In genomic region chr17:75154195-75155106, GRCh38 we compare ENCODE assay signal across 8 cellular contexts. TPM values are rescaled to one million over a fixed set of nuclear protein-coding genes. Genes with fewer than 3 reads are reported as not detected.
A peak's percentile ranks its signal among the peaks of the same experiment; 100 is the strongest.
DNase-seq lines count a peak whose midpoint lies in the region; ATAC-seq and TF ChIP-seq lines count a peak whose summit lies in the region.

A gene with protein sequence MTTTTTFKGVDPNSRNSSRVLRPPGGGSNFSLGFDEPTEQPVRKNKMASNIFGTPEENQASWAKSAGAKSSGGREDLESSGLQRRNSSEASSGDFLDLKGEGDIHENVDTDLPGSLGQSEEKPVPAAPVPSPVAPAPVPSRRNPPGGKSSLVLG (minus strand): TSS chr17:75154512. CDS start chr17:75154397, 115 bp downstream.

- intact Hi-C loops in testis (cut with DNase I; ENCODE audit: low total_unique reads): no loop called here

- peaks cover 5 to 8% of the 10 kb centered on the region in 2 experiments; a peak in 3 of 4 replicates for H3K4me1 ChIP-seq in SK-N-SH (ENCODE audit: control insufficient read depth in 1 of 2, insufficient read depth in 2 of 2, low read depth in 1 of 2, low read length in 1 of 2)
- no peaks in the 10 kb centered on the region for H3K4me1 ChIP-seq in testis

- WGBS in SK-N-SH (ENCODE audit: low lambda C conversion rate): 3% methylated on average over 42 of the region's 67 CpGs
- 2 to 4% methylated on average over 17 to 58 of the region's 67 CpGs for WGBS in testis, 2 donors

- H2AFZ ChIP-seq in SK-N-SH (ENCODE audit: low read depth): peak within 1 kb of the TSS; percentile 78

- TF ChIP-seq CTCF in SK-N-SH (IDR thresholded peaks at IDR 0.05): no peak
- no peak for TF ChIP-seq CTCF in omental fat pad (IDR thresholded peaks at IDR 0.05)
- TF ChIP-seq CTCF in testis (IDR thresholded peaks at IDR 0.05): peak in 1 of 3 experiments; percentile 11

- H3K4me3 ChIP-seq in SK-N-SH (ENCODE audit: low read depth in 2 of 2, low read length in 1 of 2) (peak within 1 kb of the TSS; percentile 73 to 77), testis (peak within 1 kb of the TSS; percentile 68 to 90)

- TF ChIP-seq RAD21 in SK-N-SH (IDR thresholded peaks at IDR 0.05; ENCODE audit: low read length): no peak

- H3K36me3 ChIP-seq in SK-N-SH (replicated peaks in 1 of 2; ENCODE audit: control insufficient read depth in 1 of 2, insufficient read depth in 2 of 2, low read length in 1 of 2) (peaks cover 0 to 19% of the 10 kb centered on the region in 2 experiments), testis (ENCODE audit: low read depth, missing control alignments) (no peaks in the 10 kb centered on the region)

- ATAC-seq in HG02571 (IDR thresholded peaks at IDR 0.05; ENCODE audit: unreplicated experiment) (peak; percentile 93), omental fat pad (ENCODE audit: low FRiP score) (peak; percentile 100)

- H4K20me1 ChIP-seq in SK-N-SH (ENCODE audit: insufficient read depth): peaks cover 15% of the 10 kb centered on the region; the same call in 1 of the 2 replicates

- DNase-seq in GM04504 (ENCODE audit: low read depth) (peak; percentile 97), NCI-H1048 (lab: John Stamatoyannopoulos, UW) (peak; percentile 99), SK-N-SH (peak; percentile 99), glomerular endothelial cell (ENCODE audit: extremely low read depth, low read depth, low spot score) (peak; percentile 91), omental fat pad (ENCODE audit: low spot score) (peak; percentile 89), testis (peak; percentile 98)
- peak; percentile 97 for DNase-seq in activated naive CD4-positive, alpha-beta T cell treated with anti-CD3 and anti-CD28 coated beads, Interleukin-2, amount 50 U/mL, for 16 hours

- POLR2A ChIA-PET in SK-N-SH (lab: Yijun Ruan, JAX): interaction anchor here (0.6 to 1.9 kb wide), 12 partner anchors 9 to 165 kb away, joined by 3 to 14 read pairs (median 3); partner anchors contain the start of genes ARMC7, GGA3, MRPS7 and NT5C

- H3K79me2 ChIP-seq in SK-N-SH (ENCODE audit: insufficient read depth): peaks cover 55% of the 10 kb centered on the region

- TF ChIP-seq EP300 in SK-N-SH (IDR thresholded peaks at IDR 0.05; ENCODE audit: borderline replicate concordance in 1 of 2, low read depth in 1 of 2, low read length in 1 of 2): no peak

- H3K27ac ChIP-seq in SK-N-SH (ENCODE audit: low read depth in 2 of 2, low read length in 1 of 2) (peak within 1 kb of the TSS; percentile 53 to 85), testis (peak within 1 kb of the TSS in 1 of 2 donors; percentile 69)

- H3K9ac ChIP-seq in SK-N-SH: peak within 1 kb of the TSS; percentile 75

- H3K4me2 ChIP-seq in SK-N-SH: peak within 1 kb of the TSS; percentile 81

- peaks cover 22% of the 10 kb centered on the region for H3F3A ChIP-seq in SK-N-SH (replicated peaks; ENCODE audit: insufficient read depth)

- no peaks in the 10 kb centered on the region for H3K27me3 ChIP-seq in SK-N-SH (ENCODE audit: insufficient read depth)
- no peaks in the 10 kb centered on the region for H3K27me3 ChIP-seq in testis

- peak; percentile 95 for TF ChIP-seq POLR2A in testis (IDR thresholded peaks at IDR 0.05)

- H3K9me3 ChIP-seq in SK-N-SH (no peaks in the 10 kb centered on the region), testis (no peaks in the 10 kb centered on the region)

- CTCF ChIA-PET in SK-N-SH (lab: Yijun Ruan, JAX): interaction anchor here (1.1 to 1.9 kb wide), 5 partner anchors 9 to 48 kb away, joined by 3 to 8 read pairs (median 4); partner anchors contain the start of gene NT5C

- no peaks in the 10 kb centered on the region for H3K9me2 ChIP-seq in SK-N-SH

TF ChIP-seq in SK-N-SH, 30 proteins besides CTCF, POLR2A, EP300 and RAD21 (continues in another document):
- TF ChIP-seq TEAD4 (IDR thresholded peaks at IDR 0.05; ENCODE audit: borderline replicate concordance, insufficient read depth): no peak
- no peak for TF ChIP-seq NRF1 (IDR thresholded peaks at IDR 0.05; ENCODE audit: low read depth, low read length)
- no peak; the same call in 1 of the 2 replicates for TF ChIP-seq NFIC (IDR thresholded peaks at IDR 0.05; ENCODE audit: borderline replicate concordance)
- TF ChIP-seq, protein P1, sequence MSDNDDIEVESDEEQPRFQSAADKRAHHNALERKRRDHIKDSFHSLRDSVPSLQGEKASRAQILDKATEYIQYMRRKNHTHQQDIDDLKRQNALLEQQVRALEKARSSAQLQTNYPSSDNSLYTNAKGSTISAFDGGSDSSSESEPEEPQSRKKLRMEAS (IDR thresholded peaks at IDR 0.05; ENCODE audit: low read depth): peak; percentile 95
- peak; percentile 99 for TF ChIP-seq MXI1 (IDR thresholded peaks at IDR 0.05; ENCODE audit: low read depth, low read length)
- no peak for TF ChIP-seq RCOR1 (IDR thresholded peaks at IDR 0.05; ENCODE audit: low read length)
- TF ChIP-seq CHD2 (IDR thresholded peaks at IDR 0.05; ENCODE audit: low read length, partially characterized antibody): peak; percentile 98
- peak; percentile 71 for TF ChIP-seq ELF1 (IDR thresholded peaks at IDR 0.05)
- TF ChIP-seq TAF1 (IDR thresholded peaks at IDR 0.05; ENCODE audit: borderline replicate concordance, low read depth, low read length): peak; percentile 98
- peak; percentile 91 for TF ChIP-seq FOXM1 (IDR thresholded peaks at IDR 0.05; ENCODE audit: low read depth)
- peak; percentile 11; the same call in 1 of the 2 replicates for TF ChIP-seq TCF12 (IDR thresholded peaks at IDR 0.05)
- peak; percentile 100 for TF ChIP-seq POLR2AphosphoS5 (IDR thresholded peaks at IDR 0.05; ENCODE audit: low read depth, low read length)
- TF ChIP-seq YY1 (IDR thresholded peaks at IDR 0.05; ENCODE audit: low read depth): no peak; the same call in 1 of the 2 replicates
- TF ChIP-seq GABPA (IDR thresholded peaks at IDR 0.05; ENCODE audit: low read depth): 0 out of 2 replicates have a peak, but pooled peaks have one; percentile 40
- TF ChIP-seq SMC3 (IDR thresholded peaks at IDR 0.05; ENCODE audit: low read depth, low read length): no peak
- TF ChIP-seq, protein P2, sequence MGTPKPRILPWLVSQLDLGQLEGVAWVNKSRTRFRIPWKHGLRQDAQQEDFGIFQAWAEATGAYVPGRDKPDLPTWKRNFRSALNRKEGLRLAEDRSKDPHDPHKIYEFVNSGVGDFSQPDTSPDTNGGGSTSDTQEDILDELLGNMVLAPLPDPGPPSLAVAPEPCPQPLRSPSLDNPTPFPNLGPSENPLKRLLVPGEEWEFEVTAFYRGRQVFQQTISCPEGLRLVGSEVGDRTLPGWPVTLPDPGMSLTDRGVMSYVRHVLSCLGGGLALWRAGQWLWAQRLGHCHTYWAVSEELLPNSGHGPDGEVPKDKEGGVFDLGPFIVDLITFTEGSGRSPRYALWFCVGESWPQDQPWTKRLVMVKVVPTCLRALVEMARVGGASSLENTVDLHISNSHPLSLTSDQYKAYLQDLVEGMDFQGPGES (IDR thresholded peaks at IDR 0.05; ENCODE audit: low read depth, low read length): peak; percentile 95
- TF ChIP-seq EZH2phosphoT487 (IDR thresholded peaks at IDR 0.05; ENCODE audit: borderline replicate concordance, low read depth): no peak
- no peak for TF ChIP-seq FOXJ3 (CRISPR knock-in tag; IDR thresholded peaks at IDR 0.05)
- TF ChIP-seq, protein P3, sequence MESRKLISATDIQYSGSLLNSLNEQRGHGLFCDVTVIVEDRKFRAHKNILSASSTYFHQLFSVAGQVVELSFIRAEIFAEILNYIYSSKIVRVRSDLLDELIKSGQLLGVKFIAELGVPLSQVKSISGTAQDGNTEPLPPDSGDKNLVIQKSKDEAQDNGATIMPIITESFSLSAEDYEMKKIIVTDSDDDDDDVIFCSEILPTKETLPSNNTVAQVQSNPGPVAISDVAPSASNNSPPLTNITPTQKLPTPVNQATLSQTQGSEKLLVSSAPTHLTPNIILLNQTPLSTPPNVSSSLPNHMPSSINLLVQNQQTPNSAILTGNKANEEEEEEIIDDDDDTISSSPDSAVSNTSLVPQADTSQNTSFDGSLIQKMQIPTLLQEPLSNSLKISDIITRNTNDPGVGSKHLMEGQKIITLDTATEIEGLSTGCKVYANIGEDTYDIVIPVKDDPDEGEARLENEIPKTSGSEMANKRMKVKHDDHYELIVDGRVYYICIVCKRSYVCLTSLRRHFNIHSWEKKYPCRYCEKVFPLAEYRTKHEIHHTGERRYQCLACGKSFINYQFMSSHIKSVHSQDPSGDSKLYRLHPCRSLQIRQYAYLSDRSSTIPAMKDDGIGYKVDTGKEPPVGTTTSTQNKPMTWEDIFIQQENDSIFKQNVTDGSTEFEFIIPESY (IDR thresholded peaks at IDR 0.05; ENCODE audit: borderline replicate concordance, low read depth): no peak
- TF ChIP-seq SIN3A (IDR thresholded peaks at IDR 0.05; ENCODE audit: borderline replicate concordance, low read depth, low read length): peak; percentile 95
- peak; percentile 100 for TF ChIP-seq PBX3 (IDR thresholded peaks at IDR 0.05)
- no peak for TF ChIP-seq RXRA (IDR thresholded peaks at IDR 0.05; ENCODE audit: borderline replicate concordance, low read depth)
- peak; percentile 77 for TF ChIP-seq RFX5 (IDR thresholded peaks at IDR 0.05; ENCODE audit: low read length)
- TF ChIP-seq GATA2 (CRISPR knock-in tag; IDR thresholded peaks at IDR 0.05): no peak

RNA-seq across cellular contexts. Expression of the gene that starts here (rescaled TPM):
- polyA plus RNA-seq in SK-N-SH (2012; rRNA removed) (259 and 490 TPM in 2 replicates), testis (ENCODE audit: insufficient read depth, low read depth, low replicate concordance) (758 TPM)
- 407 and 471 TPM in 2 replicates for polyA plus RNA-seq in SK-N-SH (2012; cell fraction: cytosol; rRNA removed)
- polyA plus RNA-seq in SK-N-SH (2012; cell fraction: nucleus; rRNA removed): 165 and 240 TPM in 2 replicates
- total RNA-seq in glomerular endothelial cell (257 and 318 TPM in 2 replicates), omental fat pad (10 to 100 TPM; 18.8 to 45.9 (median 31.7) TPM), testis (100 to 1,000 TPM; 234 to 371 TPM)
